Comparison of ENCODE assay signal across 7 cellular contexts in the genomic region with DNA sequence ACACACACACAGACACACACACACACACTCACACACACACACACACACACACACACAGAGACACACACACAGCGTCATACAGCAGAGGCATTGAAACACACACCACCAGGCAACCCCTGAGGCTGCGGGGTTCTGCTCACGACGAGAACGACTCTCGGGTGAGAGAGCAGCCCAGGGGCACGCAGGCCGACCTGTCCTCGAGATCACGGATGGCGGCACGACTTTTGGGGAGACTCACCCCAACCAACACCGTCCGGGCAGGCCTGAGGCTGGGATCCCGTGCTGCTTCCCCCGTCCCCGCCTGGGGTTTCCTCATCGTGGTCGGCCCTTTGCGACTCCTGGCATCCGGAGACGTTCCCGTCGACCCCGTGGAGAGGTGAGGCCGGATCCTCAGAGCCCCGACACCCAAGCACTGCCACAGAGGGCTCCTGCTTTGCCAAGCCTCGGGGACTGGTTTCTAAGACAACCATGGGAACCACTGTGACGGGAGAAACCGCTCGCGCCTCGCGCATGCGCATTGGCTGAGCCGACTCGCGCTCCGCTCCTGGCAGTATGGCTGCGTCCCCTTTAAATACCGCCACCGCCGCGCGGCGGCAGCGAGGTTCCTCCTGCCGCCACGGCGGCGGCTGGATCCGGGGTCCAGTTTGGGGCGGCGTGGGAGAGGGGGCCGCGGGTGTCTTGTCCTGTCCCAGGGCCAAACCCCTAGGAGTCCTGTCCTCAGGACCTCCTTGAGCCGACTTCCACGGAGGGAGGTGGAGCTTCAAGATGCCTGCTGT.
DNase-seq lines count a peak whose midpoint lies in the region; ATAC-seq and TF ChIP-seq lines count a peak whose summit lies in the region.
"Not testable (repeated sequence)": the region's sequence is repeated elsewhere in the genome, so short reads cannot be mapped to it uniquely, and the experiment has no call there.

No MANE protein-coding gene starts in this region.

- H3K27me3 ChIP-seq in right atrium auricular region; prostate gland (replicated peaks; ENCODE audit: insufficient read depth): not testable (repeated sequence)

- not testable (repeated sequence) for H3K27me3 Mint-ChIP-seq in activated CD8-positive, alpha-beta T cell treated with anti-CD3 and anti-CD28 coated beads, Interleukin-2, amount 10 ng/mL, durations not matched to agents 7 days and 5 days (ENCODE audit: low read depth); MCF 10A (ENCODE audit: insufficient read depth, unreplicated experiment)

- CTCF ChIA-PET in activated CD8-positive, alpha-beta T cell treated with anti-CD3 and anti-CD28 coated beads, Interleukin-2, amount 10 ng/mL, durations not matched to agents 7 days and 5 days (lab: Charles Lee); MCF 10A (lab: Yijun Ruan, JAX): not testable (repeated sequence)

- not testable (repeated sequence) for H3K9me3 Mint-ChIP-seq in activated CD8-positive, alpha-beta T cell treated with anti-CD3 and anti-CD28 coated beads, Interleukin-2, amount 10 ng/mL, durations not matched to agents 7 days and 5 days (ENCODE audit: insufficient read depth); MCF 10A (ENCODE audit: unreplicated experiment)

- H3K27ac ChIP-seq in right atrium auricular region = peak overlapping the region in 1 of 2 donors; percentile 29
- H3K27ac ChIP-seq in prostate gland = peak overlapping the region in 1 of 2 donors; percentile 57

- H3K4me1 ChIP-seq in right atrium auricular region; prostate gland (replicated peaks): not testable (repeated sequence)

- H3K9me3 ChIP-seq in right atrium auricular region, prostate gland: not testable (repeated sequence)

- not testable (repeated sequence) for TF ChIP-seq CTCF in MCF 10A (IDR thresholded peaks at IDR 0.05; ENCODE audit: unreplicated experiment); right atrium auricular region (IDR thresholded peaks at IDR 0.05); prostate gland (IDR thresholded peaks at IDR 0.05)

- H3K36me3 ChIP-seq in right atrium auricular region, prostate gland: not testable (repeated sequence)

- H3K27ac Mint-ChIP-seq in activated CD8-positive, alpha-beta T cell treated with anti-CD3 and anti-CD28 coated beads, Interleukin-2, amount 10 ng/mL, durations not matched to agents 7 days and 5 days = peak overlapping the region; percentile 70
- not testable (repeated sequence) for H3K27ac Mint-ChIP-seq in MCF 10A (ENCODE audit: low read depth, unreplicated experiment)

- intact Hi-C loops in MCF 10A (cut with micrococcal nuclease); prostate gland (cut with DNase I): not testable (repeated sequence)

- H3K4me3 ChIP-seq in right atrium auricular region (peak overlapping the region; percentile 34 to 45), prostate gland (peak overlapping the region; percentile 8 to 31)

- peak; percentile 57 for DNase-seq in activated CD8-positive, alpha-beta T cell treated with anti-CD3 and anti-CD28 coated beads, Interleukin-2, amount 10 ng/mL, durations not matched to agents 7 days and 5 days
- not testable (repeated sequence) for DNase-seq in MCF 10A (ENCODE audit: unreplicated experiment)
- peak; percentile 50 for DNase-seq in right atrium auricular region (ENCODE audit: low spot score)
- DNase-seq in prostate gland (ENCODE audit: low spot score) = peak; percentile 9

- BruUV-seq in MCF 10A (replicated peaks; lab: Mats Ljungman, UMichigan) = not testable (repeated sequence)

- H3K4me3 Mint-ChIP-seq in activated CD8-positive, alpha-beta T cell treated with anti-CD3 and anti-CD28 coated beads, Interleukin-2, amount 10 ng/mL, durations not matched to agents 7 days and 5 days = peak overlapping the region; percentile 45
- H3K4me3 Mint-ChIP-seq in MCF 10A (ENCODE audit: unreplicated experiment) = peak overlapping the region; percentile 48

- TF ChIP-seq POLR2A in prostate gland (IDR thresholded peaks at IDR 0.05) = not testable (repeated sequence)

- no CpG with 5 or more reads among the region's 58 CpGs for WGBS in prostate gland

- H3K36me3 Mint-ChIP-seq in activated CD8-positive, alpha-beta T cell treated with anti-CD3 and anti-CD28 coated beads, Interleukin-2, amount 10 ng/mL, durations not matched to agents 7 days and 5 days (ENCODE audit: low read depth); MCF 10A (ENCODE audit: insufficient read depth, unreplicated experiment): not testable (repeated sequence)

- H3K4me1 Mint-ChIP-seq in activated CD8-positive, alpha-beta T cell treated with anti-CD3 and anti-CD28 coated beads, Interleukin-2, amount 10 ng/mL, durations not matched to agents 7 days and 5 days (ENCODE audit: low read depth); MCF 10A (ENCODE audit: insufficient read depth, unreplicated experiment): not testable (repeated sequence)

- ATAC-seq in GM19043 (IDR thresholded peaks at IDR 0.05; ENCODE audit: low read depth, unreplicated experiment) (peak; percentile 62), HG02623 (IDR thresholded peaks at IDR 0.05; ENCODE audit: unreplicated experiment) (peak; percentile 47), HG03558 (IDR thresholded peaks at IDR 0.05; ENCODE audit: extremely low read depth, unreplicated experiment) (peak; percentile 38)
- peak; percentile 68 for ATAC-seq in activated CD8-positive, alpha-beta T cell treated with anti-CD3 and anti-CD28 coated beads, Interleukin-2, amount 10 ng/mL, durations not matched to agents 7 days and 5 days

- POLR2A ChIA-PET in activated CD8-positive, alpha-beta T cell treated with anti-CD3 and anti-CD28 coated beads, Interleukin-2, amount 10 ng/mL, durations not matched to agents 7 days and 5 days (lab: Charles Lee); MCF 10A (lab: Yijun Ruan, JAX): not testable (repeated sequence)
